ENCODE assay signal across 22 cellular contexts in genomic region chr20:62662422-62662821, GRCh38. TPM values are rescaled to one million over a fixed set of nuclear protein-coding genes. Genes with fewer than 3 reads are reported as not detected.
DNase-seq lines count a peak whose midpoint lies in the region; ATAC-seq and TF ChIP-seq lines count a peak whose summit lies in the region.
"Had no signal": no experiment of that assay in that cellular context is flagged by ENCODE, and none has a peak within 500 bp of the region (broad histone marks: within the 10 kb centered on the region; RNA-seq: fewer than 3 reads in every experiment).

No MANE protein-coding gene starts in this region.

- WGBS in mammary epithelial cell (ENCODE audit: low coverage, missing lambda C conversion rate) = 13% methylated on average over 3 of the region's 6 CpGs

- peak; percentile 37 for ATAC-seq in stimulated activated naive CD8-positive, alpha-beta T cell treated with anti-CD3 and anti-CD28 coated beads, Interleukin-15, amount 100 ng/mL, for 72 hours
- ATAC-seq in stimulated activated naive CD8-positive, alpha-beta T cell treated with anti-CD3 and anti-CD28 coated beads, Interleukin-15, Interleukin-2, amounts not matched to agents 100 U/mL and 50 U/mL, for 24 hours = no peak
- ATAC-seq: GM12878 had no signal

- no peaks in the 10 kb centered on the region for H3K27me3 Mint-ChIP-seq in stimulated activated naive CD8-positive, alpha-beta T cell treated with anti-CD3 and anti-CD28 coated beads, Interleukin-15, amount 100 ng/mL, for 72 hours
- peaks cover 5% of the 10 kb centered on the region for H3K27me3 Mint-ChIP-seq in type B pancreatic cell
- H3K27me3 Mint-ChIP-seq: activated CD4-positive, alpha-beta T cell treated with anti-CD3 and anti-CD28 coated beads, Interleukin-2, amount 10 ng/mL, durations not matched to agents 7 days and 5 days had no signal

- H3K36me3 ChIP-seq in mammary epithelial cell (ENCODE audit: insufficient read depth, low read length) (no peaks in the 10 kb centered on the region), HAP-1 (replicated peaks) (no peaks in the 10 kb centered on the region)
- H3K36me3 ChIP-seq: thyroid gland had no signal

- H3K4me1 ChIP-seq in mammary epithelial cell (ENCODE audit: insufficient read depth, low read length) (peaks cover 23% of the 10 kb centered on the region), HAP-1 (peaks cover 3% of the 10 kb centered on the region; the same call in 1 of the 2 replicates)
- H3K4me1 ChIP-seq: thyroid gland had no signal

- dilution Hi-C loops in mammary epithelial cell (cut with HindIII; ENCODE audit: low sequenced_read_pairs) = no loop called here

- H3K27ac Mint-ChIP-seq in stimulated activated naive CD8-positive, alpha-beta T cell treated with anti-CD3 and anti-CD28 coated beads, Interleukin-15, amount 100 ng/mL, for 72 hours = no peak overlapping the region
- H3K27ac Mint-ChIP-seq in type B pancreatic cell = no peak overlapping the region

- no peaks in the 10 kb centered on the region for H3K36me3 Mint-ChIP-seq in type B pancreatic cell

- no peaks in the 10 kb centered on the region for H4K20me1 ChIP-seq in mammary epithelial cell (ENCODE audit: insufficient read depth, low read length)

- H3K9me3 Mint-ChIP-seq in stimulated activated naive CD8-positive, alpha-beta T cell treated with anti-CD3 and anti-CD28 coated beads, Interleukin-15, amount 100 ng/mL, for 72 hours = no peaks in the 10 kb centered on the region
- no peaks in the 10 kb centered on the region for H3K9me3 Mint-ChIP-seq in type B pancreatic cell
- H3K9me3 Mint-ChIP-seq: activated CD4-positive, alpha-beta T cell treated with anti-CD3 and anti-CD28 coated beads, Interleukin-2, amount 10 ng/mL, durations not matched to agents 7 days and 5 days had no signal

- in situ Hi-C loops in mammary epithelial cell (cut with MboI; ENCODE audit: low sequenced_read_pairs in 2 of 2) = no loop called here
- in situ Hi-C loops in HAP-1 (cut with MboI; ENCODE audit: low sequenced_read_pairs) = no loop called here

- H2AFZ ChIP-seq in mammary epithelial cell (ENCODE audit: low read depth, low read length) = no peak overlapping the region

- BruUV-seq in mammary epithelial cell (replicated peaks; lab: Mats Ljungman, UMichigan) = no TSS peak

- intact Hi-C loops in mammary epithelial cell (cut with micrococcal nuclease) = no loop called here

- no peaks in the 10 kb centered on the region for H3K27me3 ChIP-seq in mammary epithelial cell (ENCODE audit: insufficient read depth, low read length)
- H3K27me3 ChIP-seq in HAP-1 (ENCODE audit: low read depth) = no peaks in the 10 kb centered on the region
- H3K27me3 ChIP-seq: thyroid gland had no signal

- H3K4me1 Mint-ChIP-seq in stimulated activated naive CD8-positive, alpha-beta T cell treated with anti-CD3 and anti-CD28 coated beads, Interleukin-15, amount 100 ng/mL, for 72 hours = peaks cover 6% of the 10 kb centered on the region
- H3K4me1 Mint-ChIP-seq in type B pancreatic cell (ENCODE audit: unreplicated experiment) = peaks cover 17% of the 10 kb centered on the region

- no peak for DNase-seq in stimulated activated naive CD8-positive, alpha-beta T cell treated with anti-CD3 and anti-CD28 coated beads, Interleukin-15, amount 100 ng/mL, for 72 hours
- no peak for DNase-seq in stimulated activated naive CD8-positive, alpha-beta T cell treated with anti-CD3 and anti-CD28 coated beads, Interleukin-15, Interleukin-2, amounts not matched to agents 100 U/mL and 50 U/mL, for 24 hours
- DNase-seq in mammary epithelial cell (peak; percentile 82), iris pigment epithelial cell (ENCODE audit: low read depth) (peak; percentile 65), HAP-1 (ENCODE audit: low spot score in 2 of 2) (no peak), superior temporal gyrus (ENCODE audit: extremely low spot score) (no peak), type B pancreatic cell (ENCODE audit: extremely low spot score, unreplicated experiment) (no peak)
- DNase-seq in activated CD4-positive, alpha-beta T cell treated with anti-CD3 and anti-CD28 coated beads for 48 hours = no peak
- DNase-seq: ACHN; activated CD4-positive, alpha-beta T cell treated with anti-CD3 and anti-CD28 coated beads, Interleukin-2, amount 10 ng/mL, durations not matched to agents 7 days and 5 days; activated T-cell treated with anti-CD3 and anti-CD28 coated beads, Interleukin-2, amount 50 U/mL, for 48 hours; anterior cingulate cortex; DMS 273 treated with DMSO at 0.1 percent for 48 hours; effector CD4-positive, alpha-beta T cell; NCI-H2107; nucleus accumbens; thyroid gland had no signal

- TF ChIP-seq CTCF in mammary epithelial cell (conservative IDR thresholded peaks at IDR 0.05 in 1 of 2, IDR thresholded peaks at IDR 0.05 in 1 of 2; ENCODE audit: extremely low read depth in 1 of 2, insufficient read depth in 1 of 2, low read depth in 1 of 2, low read length in 2 of 2) = no peak
- no peak for TF ChIP-seq CTCF in type B pancreatic cell (conservative IDR thresholded peaks at IDR 0.05)

- CTCF ChIA-PET in mammary epithelial cell (lab: Charles Lee; ENCODE audit: low non-redundant PET) = no interaction called here

- H3K4me3 ChIP-seq in mammary epithelial cell (replicated peaks in 1 of 3; ENCODE audit: insufficient read depth in 1 of 3, low read depth in 2 of 3, low read length in 3 of 3) (no peak overlapping the region), HAP-1 (no peak overlapping the region)
- H3K4me3 ChIP-seq: GM12878, lung, thyroid gland had no signal

- H3K9ac ChIP-seq in mammary epithelial cell (ENCODE audit: insufficient read depth, low read length) = no peak overlapping the region
- H3K9ac ChIP-seq: KMS-11 had no signal

- H3K9me3 ChIP-seq in mammary epithelial cell (replicated peaks; ENCODE audit: insufficient read depth, low read length) = no peaks in the 10 kb centered on the region
- H3K9me3 ChIP-seq in HAP-1 = no peaks in the 10 kb centered on the region
- H3K9me3 ChIP-seq: thyroid gland had no signal

- H3K79me2 ChIP-seq in mammary epithelial cell (ENCODE audit: insufficient read depth, low read length) = no peaks in the 10 kb centered on the region

- H3K4me2 ChIP-seq in mammary epithelial cell (ENCODE audit: insufficient read depth, low read depth, low read length) = peak overlapping the region; percentile 29
- H3K4me2 ChIP-seq: KMS-11 had no signal

- H3K27ac ChIP-seq in mammary epithelial cell (ENCODE audit: insufficient read depth, low read depth, low read length) = no peak overlapping the region
- H3K27ac ChIP-seq: KMS-11, thyroid gland had no signal

- no peak overlapping the region for H3K4me3 Mint-ChIP-seq in stimulated activated naive CD8-positive, alpha-beta T cell treated with anti-CD3 and anti-CD28 coated beads, Interleukin-15, amount 100 ng/mL, for 72 hours
- no peak overlapping the region for H3K4me3 Mint-ChIP-seq in type B pancreatic cell
- H3K4me3 Mint-ChIP-seq: activated CD4-positive, alpha-beta T cell treated with anti-CD3 and anti-CD28 coated beads, Interleukin-2, amount 10 ng/mL, durations not matched to agents 7 days and 5 days had no signal

RNA-seq across cellular contexts. Expression of gene SLCO4A1, which starts 20.1 kb away (rescaled TPM):
- total RNA-seq in mammary epithelial cell (under 1 TPM; 0.17 to 0.33 TPM), type B pancreatic cell (ENCODE audit: low replicate concordance) (2.6 and 5.3 TPM in 2 replicates)
- polyA plus RNA-seq in mammary epithelial cell = 0.99 TPM
- polyA minus RNA-seq in mammary epithelial cell = 1.3 TPM

RNA-seq across cellular contexts. Expression of gene NTSR1, which starts 46.2 kb away (rescaled TPM):
- under 1 TPM in 1 of 2 donors, not detected in 1; 0.14 TPM for total RNA-seq in mammary epithelial cell
- 0.82 TPM for polyA plus RNA-seq in mammary epithelial cell
- polyA minus RNA-seq in mammary epithelial cell = 0.83 TPM
- total RNA-seq in type B pancreatic cell (ENCODE audit: low replicate concordance) = 0.24 TPM in 1 of 2 replicates, not detected in the other
- total RNA-seq: GM12878; OCI-LY7; T-helper 1 cell treated with Interleukin-12 subunit alpha and Interleukin-12 subunit beta and Interleukin-4 antibody, amounts not matched to agents 30 ng/mL and 1 ng/mL, for 36 hours had no signal
- polyA plus RNA-seq: GM12878 had no signal

Comparison
In these comparisons a context has a peak if more than half of its experiments do, and no peak if none do; other contexts are left out.
1. DNase-seq: peak in mammary epithelial cell (single experiment) and iris pigment epithelial cell (single experiment); none in stimulated activated naive CD8-positive, alpha-beta T cell treated with anti-CD3 and anti-CD28 coated beads, Interleukin-15, amount 100 ng/mL, for 72 hours (0 of 2), stimulated activated naive CD8-positive, alpha-beta T cell treated with anti-CD3 and anti-CD28 coated beads, Interleukin-15, Interleukin-2, amounts not matched to agents 100 U/mL and 50 U/mL, for 24 hours (single experiment), HAP-1 (0 of 2), activated CD4-positive, alpha-beta T cell treated with anti-CD3 and anti-CD28 coated beads for 48 hours (single experiment), superior temporal gyrus (single experiment) and type B pancreatic cell (single experiment).